14 cellular contexts compared by ENCODE assay signal in the genomic region with DNA sequence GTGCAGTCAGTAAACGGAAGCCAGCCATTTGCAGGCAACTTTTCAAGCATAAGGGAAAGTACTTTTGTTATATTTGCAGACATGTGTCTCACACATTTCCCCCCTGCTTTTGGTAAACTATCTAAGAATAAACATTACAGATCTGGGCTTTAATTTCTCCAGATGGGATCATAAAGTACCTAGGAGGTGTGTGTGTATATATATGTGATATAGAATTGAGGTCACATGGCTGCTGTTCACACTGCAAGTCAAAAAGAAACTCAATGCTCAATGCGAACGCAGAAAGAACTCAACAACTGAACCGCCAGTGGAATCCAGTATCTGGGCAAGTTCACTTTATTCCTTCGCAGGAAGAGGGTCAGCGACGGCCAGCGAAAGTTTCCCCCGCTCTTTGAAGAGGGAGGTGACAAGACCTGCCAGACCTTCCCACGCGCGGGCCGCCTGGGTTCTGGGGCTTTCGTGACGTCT. TPM values are rescaled to one million over a fixed set of nuclear protein-coding genes. Genes with fewer than 3 reads are reported as not detected.
A peak's percentile ranks its signal among the peaks of the same experiment; 100 is the strongest.
DNase-seq lines count a peak whose midpoint lies in the region.
"Had no signal": no experiment of that assay in that cellular context is flagged by ENCODE, and none has a peak within 500 bp of the region (broad histone marks: within the 10 kb centered on the region; RNA-seq: fewer than 3 reads in every experiment).

No MANE protein-coding gene starts in this region.

- H3K79me2 ChIP-seq in trophoblast cell (ENCODE audit: control insufficient read depth, insufficient read depth, low read length, poor library complexity), result no peaks in the 10 kb centered on the region

- no peak overlapping the region for H3K18ac ChIP-seq in trophoblast cell (ENCODE audit: low read length)

- peaks cover 11% of the 10 kb centered on the region for H3K4me1 Mint-ChIP-seq in activated T-helper 1 cell treated with anti-CD3 and anti-CD28 coated beads, Interleukin-12 subunit alpha, Interleukin-12 subunit beta, Interleukin-2, Interleukin-4 antibody, amounts not matched to agents 30 ng/mL and 10 ng/mL and 1 ng/mL, durations not matched to agents 14 hours and 24 hours and 36 hours (ENCODE audit: low read depth)

- H2BK120ac ChIP-seq in trophoblast cell (ENCODE audit: insufficient read depth, low read length, poor library complexity), result no peak overlapping the region

- no peak overlapping the region for H3K14ac ChIP-seq in trophoblast cell (ENCODE audit: low read length)

- no peak overlapping the region for H3K27ac Mint-ChIP-seq in activated T-helper 1 cell treated with anti-CD3 and anti-CD28 coated beads, Interleukin-12 subunit alpha, Interleukin-12 subunit beta, Interleukin-2, Interleukin-4 antibody, amounts not matched to agents 30 ng/mL and 10 ng/mL and 1 ng/mL, durations not matched to agents 14 hours and 24 hours and 36 hours

- intact Hi-C loops in activated T-helper 1 cell treated with anti-CD3 and anti-CD28 coated beads, Interleukin-12 subunit alpha, Interleukin-12 subunit beta, Interleukin-2, Interleukin-4 antibody, amounts not matched to agents 30 ng/mL and 10 ng/mL and 1 ng/mL, durations not matched to agents 14 hours and 24 hours and 36 hours (cut with micrococcal nuclease), result loop anchor here (2.0 to 10.0 kb wide), 2 partner anchors 13 to 207 kb away; no protein-coding TSS in a partner anchor

- no peaks in the 10 kb centered on the region for H3K79me1 ChIP-seq in trophoblast cell (ENCODE audit: low read length)

- no peak overlapping the region for H2AFZ ChIP-seq in trophoblast cell (ENCODE audit: insufficient read depth, low read length, poor library complexity)

- H3K9me3 ChIP-seq in iPS-18a (ENCODE audit: control insufficient read depth, low read depth, low read length), result no peaks in the 10 kb centered on the region
- H3K9me3 ChIP-seq in trophoblast cell (ENCODE audit: insufficient read depth, low read depth, low read length), result peaks cover 10% of the 10 kb centered on the region
- H3K9me3 ChIP-seq: SK-N-SH had no signal

- H2BK5ac ChIP-seq in trophoblast cell (ENCODE audit: low read depth, low read length, poor library complexity), result no peak overlapping the region

- peak overlapping the region; percentile 59 for H3K4me3 ChIP-seq in H7 (ENCODE audit: insufficient read depth, low read depth, low read length)
- H3K4me3 ChIP-seq in iPS-18a (ENCODE audit: low read length), result peak overlapping the region; percentile 72
- H3K4me3 ChIP-seq in trophoblast cell (ENCODE audit: low read depth, low read length), result no peak overlapping the region

- no peak overlapping the region for H2BK12ac ChIP-seq in trophoblast cell (ENCODE audit: low read length)

- H3K4me1 ChIP-seq in iPS-18a (ENCODE audit: control insufficient read depth, low read depth, low read length) (peaks cover 13% of the 10 kb centered on the region), trophoblast cell (ENCODE audit: control insufficient read depth in 1 of 2, insufficient read depth in 2 of 2, low read length in 2 of 2) (peaks cover 4 to 11% of the 10 kb centered on the region in 2 experiments)

- H3K27me3 ChIP-seq in H7 (ENCODE audit: control insufficient read depth, insufficient read depth, low read length), result peaks cover 87% of the 10 kb centered on the region
- H3K27me3 ChIP-seq in iPS-18a (ENCODE audit: control insufficient read depth, insufficient read depth, low read length), result peaks cover 98% of the 10 kb centered on the region
- H3K27me3 ChIP-seq in trophoblast cell (ENCODE audit: insufficient read depth, low read length), result peaks cover 64% of the 10 kb centered on the region

- H4K91ac ChIP-seq in trophoblast cell (ENCODE audit: low read depth, low read length), result no peak overlapping the region

- peak overlapping the region; percentile 64 for H3K4me3 Mint-ChIP-seq in activated T-helper 1 cell treated with anti-CD3 and anti-CD28 coated beads, Interleukin-12 subunit alpha, Interleukin-12 subunit beta, Interleukin-2, Interleukin-4 antibody, amounts not matched to agents 30 ng/mL and 10 ng/mL and 1 ng/mL, durations not matched to agents 14 hours and 24 hours and 36 hours

- no peak overlapping the region for H3K23ac ChIP-seq in trophoblast cell (ENCODE audit: low read length)

- H3K9ac ChIP-seq in iPS-18a (ENCODE audit: low read length) (no peak overlapping the region), trophoblast cell (ENCODE audit: low read length) (no peak overlapping the region)
- H3K9ac ChIP-seq: SK-N-SH had no signal

- H3K9me3 Mint-ChIP-seq in activated T-helper 1 cell treated with anti-CD3 and anti-CD28 coated beads, Interleukin-12 subunit alpha, Interleukin-12 subunit beta, Interleukin-2, Interleukin-4 antibody, amounts not matched to agents 30 ng/mL and 10 ng/mL and 1 ng/mL, durations not matched to agents 14 hours and 24 hours and 36 hours, result no peaks in the 10 kb centered on the region

- H4K8ac ChIP-seq in trophoblast cell (ENCODE audit: low read depth, low read length), result no peak overlapping the region

- H3K4me2 ChIP-seq in trophoblast cell (ENCODE audit: low read length), result peak overlapping the region; percentile 95

- peaks cover 82% of the 10 kb centered on the region for H3K27me3 Mint-ChIP-seq in activated T-helper 1 cell treated with anti-CD3 and anti-CD28 coated beads, Interleukin-12 subunit alpha, Interleukin-12 subunit beta, Interleukin-2, Interleukin-4 antibody, amounts not matched to agents 30 ng/mL and 10 ng/mL and 1 ng/mL, durations not matched to agents 14 hours and 24 hours and 36 hours (ENCODE audit: insufficient read depth)

- H3K36me3 ChIP-seq in H7 (replicated peaks; ENCODE audit: control insufficient read depth, insufficient read depth, low read length) (no peaks in the 10 kb centered on the region), iPS-18a (ENCODE audit: control insufficient read depth, low read depth, low read length) (no peaks in the 10 kb centered on the region), trophoblast cell (ENCODE audit: control insufficient read depth in 1 of 2, insufficient read depth in 2 of 2, low read length in 2 of 2) (no peaks in the 10 kb centered on the region)

- H3K4ac ChIP-seq in trophoblast cell (ENCODE audit: low read depth, low read length), result no peak overlapping the region

- no peak overlapping the region for H4K12ac ChIP-seq in trophoblast cell (ENCODE audit: low read depth, low read length)

- H2AK5ac ChIP-seq in trophoblast cell (ENCODE audit: low read length), result no peak overlapping the region

- DNase-seq in H7 (peak; percentile 56), trophoblast cell (no peak), H4 (ENCODE audit: low spot score) (no peak), NCI-H2227 (lab: John Stamatoyannopoulos, UW; ENCODE audit: unreplicated experiment) (no peak)
- DNase-seq in activated T-helper 1 cell treated with anti-CD3 and anti-CD28 coated beads, Interleukin-12 subunit alpha, Interleukin-12 subunit beta, Interleukin-2, Interleukin-4 antibody, amounts not matched to agents 30 ng/mL and 10 ng/mL and 1 ng/mL, durations not matched to agents 14 hours and 24 hours and 36 hours (ENCODE audit: low spot score), result no peak
- DNase-seq in activated CD8-positive, alpha-beta memory T cell treated with anti-CD3 and anti-CD28 coated beads, Interleukin-2, amount 50 U/mL, for 48 hours, result no peak
- DNase-seq: activated CD4-positive, alpha-beta T cell treated with anti-CD3 and anti-CD28 coated beads for 4 hours; activated naive CD4-positive, alpha-beta T cell; foreskin fibroblast; NCI-H187; SK-N-SH; stimulated activated CD4-positive, alpha-beta T cell treated with anti-CD3 and anti-CD28 coated beads, Interleukin-4, amount 100 ng/mL, for 1 hour had no signal

- no CpG with 5 or more reads among the region's 15 CpGs for WGBS in trophoblast cell (ENCODE audit: extremely low coverage, insufficient coverage, insufficient read length)

- H3K27ac ChIP-seq in iPS-18a (ENCODE audit: low read length) (no peak overlapping the region), trophoblast cell (ENCODE audit: low read depth, low read length) (no peak overlapping the region)

- H3K36me3 Mint-ChIP-seq in activated T-helper 1 cell treated with anti-CD3 and anti-CD28 coated beads, Interleukin-12 subunit alpha, Interleukin-12 subunit beta, Interleukin-2, Interleukin-4 antibody, amounts not matched to agents 30 ng/mL and 10 ng/mL and 1 ng/mL, durations not matched to agents 14 hours and 24 hours and 36 hours (ENCODE audit: low read depth), result no peaks in the 10 kb centered on the region

RNA-seq across cellular contexts. Expression of a gene that starts 17.7 kb away (rescaled TPM):
- total RNA-seq in H7 (2014; rRNA removed; shearing (Covaris generic)), result not detected in 2 replicates
- not detected in 2 replicates for total RNA-seq in activated T-helper 1 cell treated with anti-CD3 and anti-CD28 coated beads, Interleukin-12 subunit alpha, Interleukin-12 subunit beta, Interleukin-2, Interleukin-4 antibody, amounts not matched to agents 30 ng/mL and 10 ng/mL and 1 ng/mL, durations not matched to agents 14 hours and 24 hours and 36 hours
- polyA plus RNA-seq in trophoblast cell (2013), result 0.04 TPM in 2 replicates
- total RNA-seq in H4 (2014; rRNA removed; shearing (Covaris generic)), result 1.3 and 2.6 TPM in 2 replicates
- total RNA-seq: posterior vena cava had no signal
- polyA plus RNA-seq: SK-N-SH had no signal
